1 cellular context compared by ENCODE assay signal in the genomic region with DNA sequence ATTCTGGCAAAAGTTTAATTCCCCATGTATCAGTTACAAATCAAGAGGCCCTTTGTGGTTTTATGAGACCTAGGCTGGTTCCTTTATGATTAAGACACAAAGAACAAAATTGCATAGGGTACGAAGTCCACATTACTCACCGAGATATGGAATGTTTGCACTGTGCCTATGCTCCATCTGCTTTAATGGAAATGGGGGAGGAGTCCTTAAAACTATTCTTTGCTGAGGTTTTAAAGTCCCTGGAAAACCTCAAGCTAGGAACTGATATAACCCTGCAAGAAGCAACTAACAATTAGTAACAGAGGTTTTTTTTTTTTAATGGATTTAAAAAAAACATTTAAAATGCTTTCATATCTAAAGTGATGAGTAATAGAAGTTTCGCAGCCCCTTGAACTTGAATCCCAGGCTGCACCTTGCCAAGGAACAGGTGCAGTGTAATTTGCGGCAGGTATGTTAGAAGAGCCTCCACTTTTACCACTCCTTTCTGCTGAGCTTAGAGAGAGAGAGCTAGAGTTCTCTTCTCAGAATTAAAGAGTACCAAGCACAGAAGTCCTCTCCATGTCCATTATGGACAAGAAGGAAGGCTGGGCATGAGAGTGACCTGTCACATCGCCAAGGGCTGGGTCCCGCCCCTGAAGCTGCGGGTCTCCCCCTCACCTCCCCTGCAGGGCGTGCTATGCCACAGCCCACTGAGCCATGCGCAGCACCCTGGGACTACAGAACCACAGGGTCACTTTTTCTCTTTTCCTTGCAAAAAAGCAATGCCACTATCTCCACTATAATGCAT.
TF ChIP-seq lines count a peak whose summit lies in the region.

No MANE protein-coding gene starts in this region.

TF ChIP-seq in HepG2, 621 proteins besides CTCF, POLR2A, EP300 and RAD21 (continued from another document and continues in another):
- TF ChIP-seq, protein P1, sequence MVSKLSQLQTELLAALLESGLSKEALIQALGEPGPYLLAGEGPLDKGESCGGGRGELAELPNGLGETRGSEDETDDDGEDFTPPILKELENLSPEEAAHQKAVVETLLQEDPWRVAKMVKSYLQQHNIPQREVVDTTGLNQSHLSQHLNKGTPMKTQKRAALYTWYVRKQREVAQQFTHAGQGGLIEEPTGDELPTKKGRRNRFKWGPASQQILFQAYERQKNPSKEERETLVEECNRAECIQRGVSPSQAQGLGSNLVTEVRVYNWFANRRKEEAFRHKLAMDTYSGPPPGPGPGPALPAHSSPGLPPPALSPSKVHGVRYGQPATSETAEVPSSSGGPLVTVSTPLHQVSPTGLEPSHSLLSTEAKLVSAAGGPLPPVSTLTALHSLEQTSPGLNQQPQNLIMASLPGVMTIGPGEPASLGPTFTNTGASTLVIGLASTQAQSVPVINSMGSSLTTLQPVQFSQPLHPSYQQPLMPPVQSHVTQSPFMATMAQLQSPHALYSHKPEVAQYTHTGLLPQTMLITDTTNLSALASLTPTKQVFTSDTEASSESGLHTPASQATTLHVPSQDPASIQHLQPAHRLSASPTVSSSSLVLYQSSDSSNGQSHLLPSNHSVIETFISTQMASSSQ (IDR thresholded peaks at IDR 0.05; ENCODE audit: low read depth) = no peak
- TF ChIP-seq, protein P1 (CRISPR knock-in tag; IDR thresholded peaks at IDR 0.05; ENCODE audit: borderline replicate concordance) = peak; percentile 74; the same call in 1 of the 2 replicates
- TF ChIP-seq, protein P2, sequence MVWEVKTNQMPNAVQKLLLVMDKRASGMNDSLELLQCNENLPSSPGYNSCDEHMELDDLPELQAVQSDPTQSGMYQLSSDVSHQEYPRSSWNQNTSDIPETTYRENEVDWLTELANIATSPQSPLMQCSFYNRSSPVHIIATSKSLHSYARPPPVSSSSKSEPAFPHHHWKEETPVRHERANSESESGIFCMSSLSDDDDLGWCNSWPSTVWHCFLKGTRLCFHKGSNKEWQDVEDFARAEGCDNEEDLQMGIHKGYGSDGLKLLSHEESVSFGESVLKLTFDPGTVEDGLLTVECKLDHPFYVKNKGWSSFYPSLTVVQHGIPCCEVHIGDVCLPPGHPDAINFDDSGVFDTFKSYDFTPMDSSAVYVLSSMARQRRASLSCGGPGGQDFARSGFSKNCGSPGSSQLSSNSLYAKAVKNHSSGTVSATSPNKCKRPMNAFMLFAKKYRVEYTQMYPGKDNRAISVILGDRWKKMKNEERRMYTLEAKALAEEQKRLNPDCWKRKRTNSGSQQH (CRISPR knock-in tag; IDR thresholded peaks at IDR 0.05; ENCODE audit: low read depth) = no peak
- TF ChIP-seq ZNF543 (CRISPR knock-in tag; IDR thresholded peaks at IDR 0.05) (no peak), JUND (CRISPR knock-in tag; IDR thresholded peaks at IDR 0.05) (peak; percentile 82), ZNF616 (CRISPR knock-in tag; IDR thresholded peaks at IDR 0.05; ENCODE audit: low read depth) (no peak), MEF2D (CRISPR knock-in tag; IDR thresholded peaks at IDR 0.05) (no peak), NKX3-1 (CRISPR knock-in tag; IDR thresholded peaks at IDR 0.05) (no peak), GATAD1 (CRISPR knock-in tag; IDR thresholded peaks at IDR 0.05) (0 out of 2 replicates have a peak, but pooled peaks have one; percentile 52), CCAR2 (optimal IDR thresholded peaks at IDR 0.05; ENCODE audit: low read depth, low read length) (no peak), ZFP82 (CRISPR knock-in tag; IDR thresholded peaks at IDR 0.05; ENCODE audit: borderline replicate concordance) (no peak), KLF11 (CRISPR knock-in tag; IDR thresholded peaks at IDR 0.05) (no peak), ZNF20 (CRISPR knock-in tag; IDR thresholded peaks at IDR 0.05) (no peak), SAFB2 (CRISPR knock-in tag; IDR thresholded peaks at IDR 0.05; ENCODE audit: borderline replicate concordance, low read depth) (no peak), HMG20A (CRISPR knock-in tag; IDR thresholded peaks at IDR 0.05; ENCODE audit: borderline replicate concordance) (peak; percentile 93), ZNF83 (CRISPR knock-in tag; IDR thresholded peaks at IDR 0.05; ENCODE audit: borderline replicate concordance) (no peak), HNRNPLL (IDR thresholded peaks at IDR 0.05; ENCODE audit: low read depth, low read length, poor library complexity, severe bottlenecking) (no peak), HOXA7 (CRISPR knock-in tag; IDR thresholded peaks at IDR 0.05) (no peak), ZNF879 (CRISPR knock-in tag; IDR thresholded peaks at IDR 0.05) (no peak), ZNF766 (CRISPR knock-in tag; IDR thresholded peaks at IDR 0.05; ENCODE audit: borderline replicate concordance) (no peak), SRSF4 (IDR thresholded peaks at IDR 0.05; ENCODE audit: low read depth, low read length, poor library complexity, severe bottlenecking) (no peak), AGO1 (IDR thresholded peaks at IDR 0.05; ENCODE audit: low read depth, low read length, poor library complexity, severe bottlenecking) (no peak), DPF2 (CRISPR knock-in tag; IDR thresholded peaks at IDR 0.05; ENCODE audit: borderline replicate concordance, low read depth) (peak; percentile 93), FOXP1 (IDR thresholded peaks at IDR 0.05) (no peak), FOXP1 (CRISPR knock-in tag; IDR thresholded peaks at IDR 0.05) (peak; percentile 76), ZNF331 (CRISPR knock-in tag; IDR thresholded peaks at IDR 0.05) (peak; percentile 65; the same call in 1 of the 2 replicates), EED (CRISPR knock-in tag; IDR thresholded peaks at IDR 0.05) (no peak), ZSCAN21 (CRISPR knock-in tag; IDR thresholded peaks at IDR 0.05; ENCODE audit: borderline replicate concordance) (no peak; the same call in 1 of the 2 replicates), SAP130 (CRISPR knock-in tag; IDR thresholded peaks at IDR 0.05; ENCODE audit: low read depth) (peak; percentile 90), ZBTB7A (CRISPR knock-in tag; IDR thresholded peaks at IDR 0.05) (no peak), ZFX (CRISPR knock-in tag; IDR thresholded peaks at IDR 0.05; ENCODE audit: low read depth) (no peak), RFX5 (IDR thresholded peaks at IDR 0.05; ENCODE audit: low read depth, low read length) (no peak), ZNF781 (CRISPR knock-in tag; IDR thresholded peaks at IDR 0.05; ENCODE audit: borderline replicate concordance, not compliant biosample characterization) (no peak), ZKSCAN1 (IDR thresholded peaks at IDR 0.05; ENCODE audit: low read length) (0 out of 2 replicates have a peak, but pooled peaks have one; percentile 10), ZNF562 (CRISPR knock-in tag; IDR thresholded peaks at IDR 0.05; ENCODE audit: borderline replicate concordance) (no peak), ZNF382 (CRISPR knock-in tag; IDR thresholded peaks at IDR 0.05; ENCODE audit: borderline replicate concordance) (no peak), ZNF383 (CRISPR knock-in tag; IDR thresholded peaks at IDR 0.05; ENCODE audit: borderline replicate concordance) (no peak), SSRP1 (CRISPR knock-in tag; IDR thresholded peaks at IDR 0.05) (no peak), MAFK (conservative IDR thresholded peaks at IDR 0.05 in 1 of 2, IDR thresholded peaks at IDR 0.05 in 1 of 2; ENCODE audit: low read length in 2 of 2) (no peak), GPN1 (CRISPR knock-in tag; IDR thresholded peaks at IDR 0.05; ENCODE audit: borderline replicate concordance) (no peak), ZNF232 (CRISPR knock-in tag; IDR thresholded peaks at IDR 0.05; ENCODE audit: borderline replicate concordance) (no peak), MIER2 (CRISPR knock-in tag; IDR thresholded peaks at IDR 0.05) (peak; percentile 39; the same call in 1 of the 2 replicates)
- TF ChIP-seq, protein P3, sequence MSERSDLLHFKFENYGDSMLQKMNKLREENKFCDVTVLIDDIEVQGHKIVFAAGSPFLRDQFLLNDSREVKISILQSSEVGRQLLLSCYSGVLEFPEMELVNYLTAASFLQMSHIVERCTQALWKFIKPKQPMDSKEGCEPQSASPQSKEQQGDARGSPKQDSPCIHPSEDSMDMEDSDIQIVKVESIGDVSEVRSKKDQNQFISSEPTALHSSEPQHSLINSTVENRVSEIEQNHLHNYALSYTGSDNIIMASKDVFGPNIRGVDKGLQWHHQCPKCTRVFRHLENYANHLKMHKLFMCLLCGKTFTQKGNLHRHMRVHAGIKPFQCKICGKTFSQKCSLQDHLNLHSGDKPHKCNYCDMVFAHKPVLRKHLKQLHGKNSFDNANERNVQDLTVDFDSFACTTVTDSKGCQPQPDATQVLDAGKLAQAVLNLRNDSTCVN (CRISPR knock-in tag; IDR thresholded peaks at IDR 0.05; ENCODE audit: borderline replicate concordance) = no peak
- TF ChIP-seq, protein P4, sequence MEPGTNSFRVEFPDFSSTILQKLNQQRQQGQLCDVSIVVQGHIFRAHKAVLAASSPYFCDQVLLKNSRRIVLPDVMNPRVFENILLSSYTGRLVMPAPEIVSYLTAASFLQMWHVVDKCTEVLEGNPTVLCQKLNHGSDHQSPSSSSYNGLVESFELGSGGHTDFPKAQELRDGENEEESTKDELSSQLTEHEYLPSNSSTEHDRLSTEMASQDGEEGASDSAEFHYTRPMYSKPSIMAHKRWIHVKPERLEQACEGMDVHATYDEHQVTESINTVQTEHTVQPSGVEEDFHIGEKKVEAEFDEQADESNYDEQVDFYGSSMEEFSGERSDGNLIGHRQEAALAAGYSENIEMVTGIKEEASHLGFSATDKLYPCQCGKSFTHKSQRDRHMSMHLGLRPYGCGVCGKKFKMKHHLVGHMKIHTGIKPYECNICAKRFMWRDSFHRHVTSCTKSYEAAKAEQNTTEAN (CRISPR knock-in tag; conservative IDR thresholded peaks at IDR 0.05) = 0 out of 2 replicates have a peak, but pooled peaks have one; percentile 14
- TF ChIP-seq, protein P5, sequence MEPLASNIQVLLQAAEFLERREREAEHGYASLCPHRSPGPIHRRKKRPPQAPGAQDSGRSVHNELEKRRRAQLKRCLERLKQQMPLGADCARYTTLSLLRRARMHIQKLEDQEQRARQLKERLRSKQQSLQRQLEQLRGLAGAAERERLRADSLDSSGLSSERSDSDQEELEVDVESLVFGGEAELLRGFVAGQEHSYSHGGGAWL (CRISPR knock-in tag; IDR thresholded peaks at IDR 0.05) = no peak
- TF ChIP-seq, protein P6, sequence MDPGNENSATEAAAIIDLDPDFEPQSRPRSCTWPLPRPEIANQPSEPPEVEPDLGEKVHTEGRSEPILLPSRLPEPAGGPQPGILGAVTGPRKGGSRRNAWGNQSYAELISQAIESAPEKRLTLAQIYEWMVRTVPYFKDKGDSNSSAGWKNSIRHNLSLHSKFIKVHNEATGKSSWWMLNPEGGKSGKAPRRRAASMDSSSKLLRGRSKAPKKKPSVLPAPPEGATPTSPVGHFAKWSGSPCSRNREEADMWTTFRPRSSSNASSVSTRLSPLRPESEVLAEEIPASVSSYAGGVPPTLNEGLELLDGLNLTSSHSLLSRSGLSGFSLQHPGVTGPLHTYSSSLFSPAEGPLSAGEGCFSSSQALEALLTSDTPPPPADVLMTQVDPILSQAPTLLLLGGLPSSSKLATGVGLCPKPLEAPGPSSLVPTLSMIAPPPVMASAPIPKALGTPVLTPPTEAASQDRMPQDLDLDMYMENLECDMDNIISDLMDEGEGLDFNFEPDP (CRISPR knock-in tag; conservative IDR thresholded peaks at IDR 0.05) = peak; percentile 62; the same call in 1 of the 2 replicates
- TF ChIP-seq, protein P7, sequence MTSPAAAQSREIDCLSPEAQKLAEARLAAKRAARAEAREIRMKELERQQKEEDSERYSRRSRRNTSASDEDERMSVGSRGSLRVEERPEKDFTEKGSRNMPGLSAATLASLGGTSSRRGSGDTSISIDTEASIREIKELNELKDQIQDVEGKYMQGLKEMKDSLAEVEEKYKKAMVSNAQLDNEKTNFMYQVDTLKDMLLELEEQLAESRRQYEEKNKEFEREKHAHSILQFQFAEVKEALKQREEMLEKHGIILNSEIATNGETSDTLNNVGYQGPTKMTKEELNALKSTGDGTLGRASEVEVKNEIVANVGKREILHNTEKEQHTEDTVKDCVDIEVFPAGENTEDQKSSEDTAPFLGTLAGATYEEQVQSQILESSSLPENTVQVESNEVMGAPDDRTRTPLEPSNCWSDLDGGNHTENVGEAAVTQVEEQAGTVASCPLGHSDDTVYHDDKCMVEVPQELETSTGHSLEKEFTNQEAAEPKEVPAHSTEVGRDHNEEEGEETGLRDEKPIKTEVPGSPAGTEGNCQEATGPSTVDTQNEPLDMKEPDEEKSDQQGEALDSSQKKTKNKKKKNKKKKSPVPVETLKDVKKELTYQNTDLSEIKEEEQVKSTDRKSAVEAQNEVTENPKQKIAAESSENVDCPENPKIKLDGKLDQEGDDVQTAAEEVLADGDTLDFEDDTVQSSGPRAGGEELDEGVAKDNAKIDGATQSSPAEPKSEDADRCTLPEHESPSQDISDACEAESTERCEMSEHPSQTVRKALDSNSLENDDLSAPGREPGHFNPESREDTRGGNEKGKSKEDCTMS (CRISPR knock-in tag; conservative IDR thresholded peaks at IDR 0.05) = no peak
- TF ChIP-seq, protein P8, sequence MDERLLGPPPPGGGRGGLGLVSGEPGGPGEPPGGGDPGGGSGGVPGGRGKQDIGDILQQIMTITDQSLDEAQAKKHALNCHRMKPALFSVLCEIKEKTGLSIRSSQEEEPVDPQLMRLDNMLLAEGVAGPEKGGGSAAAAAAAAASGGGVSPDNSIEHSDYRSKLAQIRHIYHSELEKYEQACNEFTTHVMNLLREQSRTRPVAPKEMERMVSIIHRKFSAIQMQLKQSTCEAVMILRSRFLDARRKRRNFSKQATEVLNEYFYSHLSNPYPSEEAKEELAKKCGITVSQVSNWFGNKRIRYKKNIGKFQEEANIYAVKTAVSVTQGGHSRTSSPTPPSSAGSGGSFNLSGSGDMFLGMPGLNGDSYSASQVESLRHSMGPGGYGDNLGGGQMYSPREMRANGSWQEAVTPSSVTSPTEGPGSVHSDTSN (CRISPR knock-in tag; IDR thresholded peaks at IDR 0.05) = no peak
- TF ChIP-seq, protein P9, sequence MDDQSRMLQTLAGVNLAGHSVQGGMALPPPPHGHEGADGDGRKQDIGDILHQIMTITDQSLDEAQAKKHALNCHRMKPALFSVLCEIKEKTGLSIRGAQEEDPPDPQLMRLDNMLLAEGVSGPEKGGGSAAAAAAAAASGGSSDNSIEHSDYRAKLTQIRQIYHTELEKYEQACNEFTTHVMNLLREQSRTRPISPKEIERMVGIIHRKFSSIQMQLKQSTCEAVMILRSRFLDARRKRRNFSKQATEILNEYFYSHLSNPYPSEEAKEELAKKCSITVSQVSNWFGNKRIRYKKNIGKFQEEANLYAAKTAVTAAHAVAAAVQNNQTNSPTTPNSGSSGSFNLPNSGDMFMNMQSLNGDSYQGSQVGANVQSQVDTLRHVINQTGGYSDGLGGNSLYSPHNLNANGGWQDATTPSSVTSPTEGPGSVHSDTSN (CRISPR knock-in tag; IDR thresholded peaks at IDR 0.05; ENCODE audit: borderline replicate concordance) = no peak
